20 cellular contexts compared by ENCODE assay signal in genomic region chr11:132587716-132588115, GRCh38.
A peak's percentile ranks its signal among the peaks of the same experiment; 100 is the strongest.
DNase-seq lines count a peak whose midpoint lies in the region; ATAC-seq, FAIRE-seq and TF ChIP-seq lines count a peak whose summit lies in the region.
"Had no signal": no experiment of that assay in that cellular context is flagged by ENCODE, and none has a peak within 500 bp of the region (broad histone marks: within the 10 kb centered on the region; RNA-seq: fewer than 3 reads in every experiment).

No MANE protein-coding gene starts in this region.

- H3K27me3 ChIP-seq in bronchial epithelial cell (ENCODE audit: control insufficient read depth, insufficient read depth, low read length) = no peaks in the 10 kb centered on the region
- H3K27me3 ChIP-seq in trophoblast cell (ENCODE audit: insufficient read depth, low read length) = no peaks in the 10 kb centered on the region

- H3K79me1 ChIP-seq in trophoblast cell (ENCODE audit: low read length) = no peaks in the 10 kb centered on the region

- H3K18ac ChIP-seq in trophoblast cell (ENCODE audit: low read length) = no peak overlapping the region

- no peak overlapping the region for H4K8ac ChIP-seq in trophoblast cell (ENCODE audit: low read depth, low read length)

- H3K27ac ChIP-seq in trophoblast cell (ENCODE audit: low read depth, low read length) = no peak overlapping the region
- H3K27ac ChIP-seq: 22Rv1, A549 had no signal

- H4K91ac ChIP-seq in trophoblast cell (ENCODE audit: low read depth, low read length) = no peak overlapping the region

- no peak overlapping the region for H3K14ac ChIP-seq in trophoblast cell (ENCODE audit: low read length)

- no peak overlapping the region for H2BK120ac ChIP-seq in trophoblast cell (ENCODE audit: insufficient read depth, low read length, poor library complexity)

- no peak overlapping the region for H3K9ac ChIP-seq in trophoblast cell (ENCODE audit: low read length)

- no peak overlapping the region for H2BK5ac ChIP-seq in trophoblast cell (ENCODE audit: low read depth, low read length, poor library complexity)

- H2AK5ac ChIP-seq in trophoblast cell (ENCODE audit: low read length) = no peak overlapping the region

- no peak overlapping the region for H3K4me2 ChIP-seq in trophoblast cell (ENCODE audit: low read length)
- H3K4me2 ChIP-seq: A549, GM23338 had no signal

- H4K12ac ChIP-seq in trophoblast cell (ENCODE audit: low read depth, low read length) = no peak overlapping the region

- H3K4me1 ChIP-seq in trophoblast cell (ENCODE audit: control insufficient read depth in 1 of 2, insufficient read depth in 2 of 2, low read length in 2 of 2) = peaks cover 4 to 8% of the 10 kb centered on the region in 2 experiments
- H3K4me1 ChIP-seq: A549 had no signal

- no peak overlapping the region for H2BK12ac ChIP-seq in trophoblast cell (ENCODE audit: low read length)

- H3K23ac ChIP-seq in trophoblast cell (ENCODE audit: low read length) = no peak overlapping the region

- FAIRE-seq in bronchial epithelial cell (lab: Jason Lieb, UNC) = no peak
- FAIRE-seq: A549, D721Med, GM19239, H54 had no signal

- ATAC-seq in GM21737 (IDR thresholded peaks at IDR 0.05; ENCODE audit: unreplicated experiment) = no peak
- ATAC-seq: A549, GM23338 had no signal

- H3K9me3 ChIP-seq in trophoblast cell (ENCODE audit: insufficient read depth, low read depth, low read length) = no peaks in the 10 kb centered on the region
- H3K9me3 ChIP-seq: A549 had no signal

- H3K36me3 ChIP-seq in bronchial epithelial cell (ENCODE audit: control insufficient read depth, insufficient read depth, low read length) (no peaks in the 10 kb centered on the region), trophoblast cell (ENCODE audit: control insufficient read depth in 1 of 2, insufficient read depth in 2 of 2, low read length in 2 of 2) (no peaks in the 10 kb centered on the region)

- DNase-seq in DMS53 (lab: John Stamatoyannopoulos, UW) = peak; percentile 42
- no peak for DNase-seq in DMS53 treated with DMSO at 0.1 percent for 48 hours (lab: John Stamatoyannopoulos, UW; ENCODE audit: unreplicated experiment)
- peak; percentile 19 for DNase-seq in ELR (ENCODE audit: low read depth)
- DNase-seq in bronchial epithelial cell (ENCODE audit: low read depth) = peak; percentile 5
- DNase-seq in trophoblast cell = peak; percentile 3 to 78
- DNase-seq in NCI-H526 treated with DMSO at 0.1 percent for 48 hours (lab: John Stamatoyannopoulos, UW) = no peak
- no peak for DNase-seq in DMS153 (lab: John Stamatoyannopoulos, UW)
- DNase-seq: C1 segment of cervical spinal cord; CD4-positive, CD25-positive, alpha-beta regulatory T cell; CD8-positive, alpha-beta memory T cell; COR-L47; GF-D8; KG1 had no signal

- H3K4me3 ChIP-seq in bronchial epithelial cell (ENCODE audit: low read depth, low read length) = no peak overlapping the region
- H3K4me3 ChIP-seq in trophoblast cell (ENCODE audit: low read depth, low read length) = no peak overlapping the region
- H3K4me3 ChIP-seq: A549, GM23338 had no signal

- TF ChIP-seq CTCF in bronchial epithelial cell (IDR thresholded peaks at IDR 0.05; ENCODE audit: insufficient read depth, low read length, severe bottlenecking) = no peak

- H3K79me2 ChIP-seq in trophoblast cell (ENCODE audit: control insufficient read depth, insufficient read depth, low read length, poor library complexity) = no peaks in the 10 kb centered on the region

- no peak overlapping the region for H3K4ac ChIP-seq in trophoblast cell (ENCODE audit: low read depth, low read length)

- no CpG with 5 or more reads among the region's 2 CpGs for whole genome bisulfite sequencing in trophoblast cell (ENCODE audit: extremely low coverage, insufficient coverage, insufficient read length)

- H2AFZ ChIP-seq in trophoblast cell (ENCODE audit: insufficient read depth, low read length, poor library complexity) = no peak overlapping the region
- H2AFZ ChIP-seq: GM23338 had no signal

Comparison
In these comparisons a context has a peak if more than half of its experiments do, and no peak if none do; other contexts are left out.
1. DNase-seq: peak in DMS53 (single experiment), ELR (single experiment), bronchial epithelial cell (single experiment) and trophoblast cell (2 of 2); none in DMS53 treated with DMSO at 0.1 percent for 48 hours (single experiment), NCI-H526 treated with DMSO at 0.1 percent for 48 hours (single experiment) and DMS153 (single experiment).